9 cellular contexts compared by ENCODE assay signal in the genomic region with DNA sequence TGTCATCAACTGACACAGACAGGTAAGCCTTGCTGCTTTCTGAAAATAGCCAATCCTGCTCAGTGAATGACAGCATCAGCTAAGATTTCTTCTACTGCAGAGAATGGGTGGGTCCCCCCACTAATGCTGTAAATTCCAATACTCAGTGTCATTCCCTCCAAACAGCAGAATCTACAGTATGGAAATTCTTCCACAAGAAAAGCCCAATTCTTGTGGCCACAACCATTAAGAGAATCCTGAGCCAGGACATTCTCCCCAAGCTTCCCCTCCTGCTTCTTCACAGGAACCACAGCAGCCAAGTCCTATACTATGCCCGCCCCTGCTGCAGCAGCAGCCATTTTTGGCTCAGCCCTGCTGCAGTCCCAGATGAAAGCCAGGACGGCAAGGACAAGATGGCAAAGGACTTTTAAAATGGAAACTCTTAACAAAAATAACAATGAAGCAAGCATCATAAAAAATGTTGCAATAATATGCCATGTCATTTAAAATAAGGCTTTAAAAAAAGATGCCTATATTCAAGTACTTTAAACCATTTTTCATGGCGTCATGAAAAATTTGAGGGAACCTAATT. TPM values are rescaled to one million over a fixed set of nuclear protein-coding genes. Genes with fewer than 3 reads are reported as not detected.
DNase-seq lines count a peak whose midpoint lies in the region; ATAC-seq and TF ChIP-seq lines count a peak whose summit lies in the region.
"Had no signal": no experiment of that assay in that cellular context is flagged by ENCODE, and none has a peak within 500 bp of the region (broad histone marks: within the 10 kb centered on the region; RNA-seq: fewer than 3 reads in every experiment).

No MANE protein-coding gene starts in this region.

- H3K27ac ChIP-seq in VCaP: peak overlapping the region; percentile 70
- peak overlapping the region; percentile 84 for H3K27ac ChIP-seq in left ventricle myocardium inferior (replicated peaks)
- peak overlapping the region; percentile 63 to 65 (median 64) for H3K27ac ChIP-seq in sigmoid colon

- peak; percentile 89 for DNase-seq in GM04504 (ENCODE audit: low read depth)
- no peak for DNase-seq in left ventricle myocardium inferior
- DNase-seq in sigmoid colon: peak; percentile 72
- DNase-seq in activated T-cell treated with anti-CD3 and anti-CD28 coated beads, Interleukin-2, amount 50 U/mL, for 24 hours: no peak
- no peak for DNase-seq in activated naive CD4-positive, alpha-beta T cell (lab: John Stamatoyannopoulos, UW)

- H3K9me3 ChIP-seq in left ventricle myocardium inferior (replicated peaks) (no peaks in the 10 kb centered on the region), sigmoid colon (no peaks in the 10 kb centered on the region)
- H3K9me3 ChIP-seq: HAP-1 had no signal

- no peaks in the 10 kb centered on the region for H3K27me3 ChIP-seq in left ventricle myocardium inferior (ENCODE audit: low read depth)
- H3K27me3 ChIP-seq in sigmoid colon: no peaks in the 10 kb centered on the region

- H3K4me1 ChIP-seq in left ventricle myocardium inferior (peaks cover 44% of the 10 kb centered on the region), sigmoid colon (peaks cover 0 to 32% (median 23%) of the 10 kb centered on the region in 4 donors)

- H3K36me3 ChIP-seq in left ventricle myocardium inferior (peaks cover 19% of the 10 kb centered on the region), sigmoid colon (peaks cover 0 to 6% (median 0%) of the 10 kb centered on the region in 4 donors)

- no peak overlapping the region for H3K27ac Mint-ChIP-seq in activated T-cell treated with anti-CD3 and anti-CD28 coated beads, Interleukin-2, amount 50 U/mL, for 24 hours

- H3K27me3 Mint-ChIP-seq in activated T-cell treated with anti-CD3 and anti-CD28 coated beads, Interleukin-2, amount 50 U/mL, for 24 hours: no peaks in the 10 kb centered on the region

- H3K4me3 ChIP-seq in left ventricle myocardium inferior (peak overlapping the region; percentile 27), sigmoid colon (no peak overlapping the region)
- H3K4me3 ChIP-seq: HAP-1 had no signal

- TF ChIP-seq POLR2A in sigmoid colon (IDR thresholded peaks at IDR 0.05): no peak

- no peaks in the 10 kb centered on the region for H3K9me3 Mint-ChIP-seq in activated T-cell treated with anti-CD3 and anti-CD28 coated beads, Interleukin-2, amount 50 U/mL, for 24 hours

- WGBS in sigmoid colon, 2 donors: 74 to 75% methylated on average over 3 of the region's 3 CpGs

- H3K4me1 Mint-ChIP-seq in activated T-cell treated with anti-CD3 and anti-CD28 coated beads, Interleukin-2, amount 50 U/mL, for 24 hours (ENCODE audit: low read depth): peaks cover 14% of the 10 kb centered on the region

- TF ChIP-seq CTCF in VCaP (conservative IDR thresholded peaks at IDR 0.05): no peak
- no peak for TF ChIP-seq CTCF in left ventricle myocardium inferior (IDR thresholded peaks at IDR 0.05; ENCODE audit: borderline replicate concordance)
- TF ChIP-seq CTCF in sigmoid colon (IDR thresholded peaks at IDR 0.05): no peak

- peaks cover 63% of the 10 kb centered on the region for H3K36me3 Mint-ChIP-seq in activated T-cell treated with anti-CD3 and anti-CD28 coated beads, Interleukin-2, amount 50 U/mL, for 24 hours (ENCODE audit: low read depth)

- H3K4me3 Mint-ChIP-seq in activated T-cell treated with anti-CD3 and anti-CD28 coated beads, Interleukin-2, amount 50 U/mL, for 24 hours: no peak overlapping the region

- ATAC-seq in GM21786 (IDR thresholded peaks at IDR 0.05; ENCODE audit: unreplicated experiment) (no peak), HG02678 (IDR thresholded peaks at IDR 0.05; ENCODE audit: unreplicated experiment) (no peak)

- no peak for TF ChIP-seq EP300 in sigmoid colon (IDR thresholded peaks at IDR 0.05)

- intact Hi-C loops in left ventricle myocardium inferior (cut with micrococcal nuclease): no loop called here
- intact Hi-C loops in sigmoid colon (cut with DNase I): no loop called here

RNA-seq across cellular contexts. Expression of a gene that starts 26.8 kb away (rescaled TPM):
- 33.9 TPM for total RNA-seq in left ventricle myocardium inferior
- 10 to 100 TPM; 33.3 to 65.9 (median 36.5) TPM for total RNA-seq in sigmoid colon
- 10 to 100 TPM; 13.4 to 33.5 (median 16.8) TPM for polyA plus RNA-seq in sigmoid colon

Comparison
In these comparisons a context has a peak if more than half of its experiments do, and no peak if none do; other contexts are left out.
1. DNase-seq: peak in GM04504 (single experiment) and sigmoid colon (single experiment); none in left ventricle myocardium inferior (single experiment), activated T-cell treated with anti-CD3 and anti-CD28 coated beads, Interleukin-2, amount 50 U/mL, for 24 hours (single experiment) and activated naive CD4-positive, alpha-beta T cell (0 of 4).
2. Peak in every context shown above with its lines, with median percentiles within 50 percentile points of each other: H3K27ac ChIP-seq.